1 cellular context compared by ENCODE assay signal in genomic region chr9:128416014-128416413, GRCh38.
TF ChIP-seq lines count a peak whose summit lies in the region.

No MANE protein-coding gene starts in this region.

TF ChIP-seq in GM23338, 12 proteins besides CTCF, POLR2A, EP300 and RAD21:
- TF ChIP-seq EZH2 (IDR thresholded peaks at IDR 0.05; ENCODE audit: low read depth, unreplicated experiment) = no peak
- no peak for TF ChIP-seq JUNB (IDR thresholded peaks at IDR 0.05; ENCODE audit: unreplicated experiment)
- TF ChIP-seq POLR2AphosphoS5 (IDR thresholded peaks at IDR 0.05; ENCODE audit: low read depth) = no peak
- no peak for TF ChIP-seq NANOG (IDR thresholded peaks at IDR 0.05; ENCODE audit: borderline replicate concordance)
- no peak for TF ChIP-seq ZNF114 (CRISPR knock-in tag; IDR thresholded peaks at IDR 0.05)
- no peak for TF ChIP-seq ZNF331 (CRISPR knock-in tag; IDR thresholded peaks at IDR 0.05; ENCODE audit: low read depth)
- no peak for TF ChIP-seq EZH2phosphoT487 (IDR thresholded peaks at IDR 0.05; ENCODE audit: unreplicated experiment)
- TF ChIP-seq CREB1 (CRISPR knock-in tag; IDR thresholded peaks at IDR 0.05; ENCODE audit: low read depth) = no peak
